ENCODE assay signal across 25 cellular contexts in the genomic region with DNA sequence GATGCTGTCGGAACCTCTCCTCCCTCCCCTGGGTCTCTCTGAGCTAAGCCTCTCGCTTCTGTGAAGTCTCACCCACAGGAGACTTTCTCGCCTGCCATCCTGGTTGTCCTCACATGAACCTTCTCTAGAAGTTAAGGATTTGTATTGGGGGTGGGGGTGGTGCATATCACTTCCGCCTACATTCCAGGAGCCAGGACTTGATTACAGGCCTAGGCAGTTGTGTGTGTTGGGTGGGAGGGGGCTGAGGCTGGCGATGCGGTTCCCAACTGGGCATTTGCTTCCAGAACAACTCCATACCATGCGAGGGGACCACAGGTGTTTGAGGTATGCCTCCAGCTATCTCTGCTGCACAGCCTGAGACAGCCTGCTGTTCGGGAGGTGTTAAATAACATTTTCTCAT. TPM values are rescaled to one million over a fixed set of nuclear protein-coding genes. Genes with fewer than 3 reads are reported as not detected.
DNase-seq lines count a peak whose midpoint lies in the region; ATAC-seq and TF ChIP-seq lines count a peak whose summit lies in the region.
"Had no signal": no experiment of that assay in that cellular context is flagged by ENCODE, and none has a peak within 500 bp of the region (broad histone marks: within the 10 kb centered on the region; RNA-seq: fewer than 3 reads in every experiment).

No MANE protein-coding gene starts in this region.

- DNase-seq in DMS 273 (lab: John Stamatoyannopoulos, UW; ENCODE audit: unreplicated experiment), result peak; percentile 21
- DNase-seq in DMS 273 treated with DMSO at 0.1 percent for 48 hours (lab: John Stamatoyannopoulos, UW), result no peak
- DNase-seq in MV-4-11 (lab: John Stamatoyannopoulos, UW), result peak; percentile 58
- peak; percentile 41 for DNase-seq in coronary artery (ENCODE audit: low spot score)
- peak; percentile 29 for DNase-seq in posterior vena cava (ENCODE audit: low spot score)
- DNase-seq in NOMO-1 treated with dmso at 0.1 percent for 144 hours (lab: John Stamatoyannopoulos, UW; ENCODE audit: unreplicated experiment), result no peak
- no peak for DNase-seq in sciatic nerve (ENCODE audit: low spot score)
- DNase-seq: ACHN; C1 segment of cervical spinal cord; Calu3; CD8-positive, alpha-beta T cell; DMS53; GDM1; Karpas-422; NCI-H1694; NCI-H2081; NCI-H2171; NCI-H345; NCI-H774; PC-3; Right ventricle myocardium superior had no signal

- no peak overlapping the region for H3K27ac ChIP-seq in coronary artery
- H3K27ac ChIP-seq: 22Rv1 had no signal

- no peak for TF ChIP-seq CTCF in coronary artery (IDR thresholded peaks at IDR 0.05)

- intact Hi-C loops in posterior vena cava (cut with DNase I), result no loop called here
- intact Hi-C loops in sciatic nerve (cut with DNase I), result no loop called here

- no peak overlapping the region for H3K4me3 ChIP-seq in coronary artery

- ATAC-seq in HG03196 (IDR thresholded peaks at IDR 0.05; ENCODE audit: unreplicated experiment) (no peak), sciatic nerve (no peak)
- ATAC-seq: CD8-positive, alpha-beta T cell; PC-3 had no signal

RNA-seq across cellular contexts. Expression of gene MGAT4A, which starts 56.8 kb away (rescaled TPM):
- total RNA-seq in posterior vena cava (10 to 100 TPM; 34.2 to 36.2 TPM), sciatic nerve (46.0 TPM)
- total RNA-seq: M059J, RPMI7951 had no signal

Comparison
In these comparisons a context has a peak if more than half of its experiments do, and no peak if none do; other contexts are left out.
1. DNase-seq: peak in DMS 273 (single experiment), MV-4-11 (single experiment), coronary artery (single experiment) and posterior vena cava (single experiment); none in DMS 273 treated with DMSO at 0.1 percent for 48 hours (single experiment), NOMO-1 treated with dmso at 0.1 percent for 144 hours (single experiment) and sciatic nerve (single experiment).